8 cellular contexts compared by ENCODE assay signal in genomic region chr16:27109666-27110523, GRCh38.
DNase-seq lines count a peak whose midpoint lies in the region; ATAC-seq and TF ChIP-seq lines count a peak whose summit lies in the region.

No MANE protein-coding gene starts in this region.

- no peak overlapping the region for H3K4me3 ChIP-seq in GM06990 (replicated peaks; ENCODE audit: low read depth, low read length)
- peak overlapping the region; percentile 43 to 63 for H3K4me3 ChIP-seq in foreskin fibroblast (ENCODE audit: low read depth in 1 of 2, low read length in 2 of 2)
- peak overlapping the region in 1 of 2 experiments; percentile 29 for H3K4me3 ChIP-seq in neutrophil (ENCODE audit: low read depth in 1 of 2, low read length in 1 of 2)
- H3K4me3 ChIP-seq in stomach smooth muscle (ENCODE audit: low read length in 2 of 2), result peak overlapping the region; percentile 57 to 62

- CTCF ChIA-PET in RWPE1 (lab: Yijun Ruan, JAX), result interaction anchor here (0.5 to 1.4 kb wide), 19 partner anchors 9 to 1842 kb away, joined by 3 to 7 read pairs (median 3); no protein-coding TSS in a partner anchor

- H3K9me3 ChIP-seq in neutrophil (no peaks in the 10 kb centered on the region), stomach smooth muscle (ENCODE audit: control insufficient read depth in 2 of 2, low read length in 2 of 2) (no peaks in the 10 kb centered on the region)

- H3K36me3 ChIP-seq in GM06990 (ENCODE audit: control insufficient read depth, insufficient read depth, low read length) (no peaks in the 10 kb centered on the region), neutrophil (no peaks in the 10 kb centered on the region), stomach smooth muscle (ENCODE audit: control insufficient read depth in 2 of 2, insufficient read depth in 2 of 2, low read length in 2 of 2) (no peaks in the 10 kb centered on the region)

- ATAC-seq in GM18520 (IDR thresholded peaks at IDR 0.05; ENCODE audit: unreplicated experiment), result no peak

- H3K27me3 ChIP-seq in GM06990 (replicated peaks; ENCODE audit: control insufficient read depth, insufficient read depth, low read length), result no peaks in the 10 kb centered on the region
- H3K27me3 ChIP-seq in neutrophil, result peaks cover 37% of the 10 kb centered on the region
- peaks cover 2 to 9% of the 10 kb centered on the region in 2 donors for H3K27me3 ChIP-seq in stomach smooth muscle (ENCODE audit: control insufficient read depth in 1 of 2, insufficient read depth in 2 of 2, low read length in 2 of 2)

- DNase-seq in GM06990 (ENCODE audit: extremely low read depth, insufficient read length) (peak; percentile 69), HS-5 (ENCODE audit: low read depth) (peak; percentile 28), RWPE1 (ENCODE audit: low spot score) (peak; percentile 78), foreskin fibroblast (peak; percentile 56 to 90)
- DNase-seq in activated T-helper 9 cell treated with anti-CD3 and anti-CD28 coated beads, Interleukin-2, amount 50 U/mL, for 16 hours (ENCODE audit: low read depth), result peak; percentile 64

- peaks cover 0 to 7% of the 10 kb centered on the region in 2 experiments for H3K4me1 ChIP-seq in neutrophil (ENCODE audit: control insufficient read depth in 1 of 2, insufficient read depth in 1 of 2, low read depth in 1 of 2, low read length in 1 of 2)
- peaks cover 9% of the 10 kb centered on the region for H3K4me1 ChIP-seq in stomach smooth muscle (ENCODE audit: control insufficient read depth, insufficient read depth, low read length)

- TF ChIP-seq CTCF in GM06990 (IDR thresholded peaks at IDR 0.05; ENCODE audit: insufficient read depth, low read length, poor library complexity, severe bottlenecking) (peak; percentile 71), RWPE1 (conservative IDR thresholded peaks at IDR 0.05; ENCODE audit: low read depth) (peak; percentile 93), foreskin fibroblast (IDR thresholded peaks at IDR 0.05; ENCODE audit: low read depth, low read length) (peak; percentile 70), neutrophil (IDR thresholded peaks at IDR 0.05) (peak; percentile 76)

- H3K9ac ChIP-seq in stomach smooth muscle (ENCODE audit: low read length in 2 of 2), result peak overlapping the region in 1 of 2 donors; percentile 47

- H3K27ac ChIP-seq in RWPE1, result no peak overlapping the region
- no peak overlapping the region for H3K27ac ChIP-seq in neutrophil
- no peak overlapping the region for H3K27ac ChIP-seq in stomach smooth muscle (ENCODE audit: low read length)

- POLR2A ChIA-PET in RWPE1 (lab: Yijun Ruan, JAX; ENCODE audit: low non-redundant PET), result no interaction called here

Comparison
In these comparisons a context has a peak if more than half of its experiments do, and no peak if none do; other contexts are left out.
1. DNase-seq: peak in every context shown above with its lines; median percentile 78 in RWPE1; 73 in foreskin fibroblast; 69 in GM06990; 64 in activated T-helper 9 cell treated with anti-CD3 and anti-CD28 coated beads, Interleukin-2, amount 50 U/mL, for 16 hours; 28 in HS-5.